Comparison of ENCODE assay signal across 1 cellular context in genomic region chr1:207311888-207312603, GRCh38.
TF ChIP-seq lines count a peak whose summit lies in the region.

No MANE protein-coding gene starts in this region.

TF ChIP-seq in K562, 482 proteins besides CTCF, POLR2A, EP300 and RAD21 (continued from another document and continues in another):
- no peak for TF ChIP-seq RERE (CRISPR knock-in tag; IDR thresholded peaks at IDR 0.05; ENCODE audit: borderline replicate concordance)
- TF ChIP-seq ELK1 (CRISPR knock-in tag; IDR thresholded peaks at IDR 0.05): no peak
- TF ChIP-seq KHSRP (IDR thresholded peaks at IDR 0.05): no peak
- no peak for TF ChIP-seq MXI1 (IDR thresholded peaks at IDR 0.05; ENCODE audit: low read depth, low read length)
- TF ChIP-seq CHD1 (IDR thresholded peaks at IDR 0.05; ENCODE audit: low read length): no peak
- no peak for TF ChIP-seq RAD51 (IDR thresholded peaks at IDR 0.05; ENCODE audit: borderline replicate concordance, low read depth)
- no peak for TF ChIP-seq NR2C2 (CRISPR knock-in tag; IDR thresholded peaks at IDR 0.05)
- TF ChIP-seq NR2C2 (tag; IDR thresholded peaks at IDR 0.05): peak; percentile 50; the same call in 1 of the 2 replicates
- TF ChIP-seq FUS (optimal IDR thresholded peaks at IDR 0.05; ENCODE audit: low read depth, low read length): no peak
- TF ChIP-seq TBP (optimal IDR thresholded peaks at IDR 0.05; ENCODE audit: low read depth, low read length): no peak
- TF ChIP-seq BRD4 (IDR thresholded peaks at IDR 0.05): no peak
- no peak for TF ChIP-seq FIP1L1 (IDR thresholded peaks at IDR 0.05; ENCODE audit: low read depth, low read length, poor library complexity, severe bottlenecking)
- no peak for TF ChIP-seq ARID4B (CRISPR knock-in tag; IDR thresholded peaks at IDR 0.05)
- TF ChIP-seq FOXJ3 (CRISPR knock-in tag; IDR thresholded peaks at IDR 0.05): no peak
- TF ChIP-seq ZNF395 (CRISPR knock-in tag; IDR thresholded peaks at IDR 0.05): peak; percentile 97
- TF ChIP-seq KAT2B (IDR thresholded peaks at IDR 0.05; ENCODE audit: low read depth, low read length): no peak
- TF ChIP-seq HOXB6 (CRISPR knock-in tag; IDR thresholded peaks at IDR 0.05; ENCODE audit: borderline replicate concordance): no peak
- no peak for TF ChIP-seq GATAD2B (IDR thresholded peaks at IDR 0.05; ENCODE audit: borderline replicate concordance)
- TF ChIP-seq POLR3G (IDR thresholded peaks at IDR 0.05; ENCODE audit: extremely low read depth, insufficient read length, insufficient replicate concordance): no peak
- no peak for TF ChIP-seq ASH1L (IDR thresholded peaks at IDR 0.05; ENCODE audit: borderline replicate concordance, low read depth, partially characterized antibody)
- TF ChIP-seq SNIP1 (IDR thresholded peaks at IDR 0.05; ENCODE audit: low read depth): no peak
- no peak for TF ChIP-seq TRIM24 (IDR thresholded peaks at IDR 0.05)
- TF ChIP-seq SMAD4 (CRISPR knock-in tag; conservative IDR thresholded peaks at IDR 0.05): peak; percentile 93
- no peak for TF ChIP-seq IRF2 (CRISPR knock-in tag; IDR thresholded peaks at IDR 0.05)
- TF ChIP-seq ATF6 (CRISPR knock-in tag; IDR thresholded peaks at IDR 0.05): no peak
- TF ChIP-seq STAT6 (CRISPR knock-in tag; IDR thresholded peaks at IDR 0.05): no peak
- peak; percentile 97 for TF ChIP-seq ZNF592 (IDR thresholded peaks at IDR 0.05)
- TF ChIP-seq MITF (IDR thresholded peaks at IDR 0.05): no peak
- TF ChIP-seq PHF8 (IDR thresholded peaks at IDR 0.05; ENCODE audit: borderline replicate concordance, low read length): no peak
- TF ChIP-seq ZNF232 (CRISPR knock-in tag; IDR thresholded peaks at IDR 0.05): no peak
- no peak for TF ChIP-seq CBX3 (IDR thresholded peaks at IDR 0.05; ENCODE audit: borderline replicate concordance in 1 of 2, low read length in 2 of 2)
- 0 out of 2 replicates have a peak, but pooled peaks have one; percentile 42 for TF ChIP-seq FOXP1 (CRISPR knock-in tag; IDR thresholded peaks at IDR 0.05)
- TF ChIP-seq E2F1 (CRISPR knock-in tag; IDR thresholded peaks at IDR 0.05): no peak
- peak; percentile 96 for TF ChIP-seq ZNF589 (CRISPR knock-in tag; IDR thresholded peaks at IDR 0.05; ENCODE audit: low read depth)
